32 cellular contexts compared by ENCODE assay signal in the genomic region with DNA sequence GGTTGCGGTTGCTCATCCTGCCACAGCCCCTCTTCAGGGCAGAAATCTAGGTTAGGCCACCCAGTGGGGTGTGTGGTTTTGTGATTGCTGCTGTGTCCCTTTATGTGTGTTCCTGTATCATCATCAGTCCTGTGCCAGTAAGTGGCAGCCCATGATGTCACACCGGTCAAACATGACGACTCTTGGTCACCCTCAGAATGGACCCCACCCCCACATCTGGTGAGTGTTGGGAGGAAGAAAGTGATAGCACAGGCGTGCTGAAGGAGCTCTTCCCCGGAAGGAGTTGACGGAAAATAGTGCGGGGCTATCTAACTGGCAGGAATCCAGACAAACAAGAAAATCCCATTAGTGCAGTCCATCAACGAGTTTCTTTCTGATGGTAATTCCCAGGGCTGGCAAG. TPM values are rescaled to one million over a fixed set of nuclear protein-coding genes. Genes with fewer than 3 reads are reported as not detected.
DNase-seq lines count a peak whose midpoint lies in the region; ATAC-seq, FAIRE-seq and TF ChIP-seq lines count a peak whose summit lies in the region.
"Had no signal": no experiment of that assay in that cellular context is flagged by ENCODE, and none has a peak within 500 bp of the region (broad histone marks: within the 10 kb centered on the region; RNA-seq: fewer than 3 reads in every experiment).

No MANE protein-coding gene starts in this region.

- no peak overlapping the region for H2AFZ ChIP-seq in H1 (ENCODE audit: low read length)

- peaks cover 31% of the 10 kb centered on the region for H3K4me1 Mint-ChIP-seq in stimulated activated naive CD8-positive, alpha-beta T cell treated with anti-CD3 and anti-CD28 coated beads, Interleukin-15, Interleukin-2, amounts not matched to agents 100 ng/mL and 50 ng/mL, for 24 hours (ENCODE audit: low read depth)
- peaks cover 4% of the 10 kb centered on the region for H3K4me1 Mint-ChIP-seq in nephron progenitor cell

- no peak overlapping the region for H3K18ac ChIP-seq in H1 (ENCODE audit: extremely low read depth, low read length)

- no peak overlapping the region for H4K91ac ChIP-seq in H1 (replicated peaks; ENCODE audit: insufficient read length, low read length)

- H2BK12ac ChIP-seq in H1 (ENCODE audit: low read depth, low read length), result peak overlapping the region; percentile 98

- H3K4me1 ChIP-seq in H1 (replicated peaks in 1 of 4; ENCODE audit: control insufficient read depth in 3 of 4, insufficient read depth in 4 of 4, low read length in 3 of 4) (peaks cover 3 to 19% (median 15%) of the 10 kb centered on the region in 4 experiments; a peak in 6 of 7 replicates), heart right ventricle (peaks cover 0 to 9% (median 0%) of the 10 kb centered on the region in 9 donors)
- H3K4me1 ChIP-seq: esophagus squamous epithelium, upper lobe of right lung had no signal

- H3K4me3 ChIP-seq in H1 (ENCODE audit: extremely low read depth in 1 of 4, insufficient read depth in 2 of 4, low read depth in 3 of 4, low read length in 4 of 4) (no peak overlapping the region), heart right ventricle (no peak overlapping the region)
- H3K4me3 ChIP-seq: BLaER1, esophagus squamous epithelium, upper lobe of right lung had no signal

- CTCF ChIA-PET in H1 (lab: Charles Lee; ENCODE audit: partially characterized antibody), result interaction anchor here (0.6 to 1.9 kb wide), 4 partner anchors 17 to 111 kb away, joined by 3 to 9 read pairs (median 4); no protein-coding TSS in a partner anchor

- peak; percentile 63 for FAIRE-seq in H1 (lab: Jason Lieb, UNC)
- FAIRE-seq: astrocyte, keratinocyte had no signal

- peaks cover 41% of the 10 kb centered on the region for H3K27me3 Mint-ChIP-seq in stimulated activated naive CD8-positive, alpha-beta T cell treated with anti-CD3 and anti-CD28 coated beads, Interleukin-15, Interleukin-2, amounts not matched to agents 100 ng/mL and 50 ng/mL, for 24 hours
- peaks cover 13% of the 10 kb centered on the region for H3K27me3 Mint-ChIP-seq in nephron progenitor cell (ENCODE audit: low read depth, poor library complexity)

- POLR2A ChIA-PET in H1 (lab: Charles Lee; ENCODE audit: partially characterized antibody), result interaction anchor here (1.1 kb wide), 1 partner anchor 16 kb away, joined by 3 read pairs; no protein-coding TSS in a partner anchor

- no peak overlapping the region for H4K8ac ChIP-seq in H1 (ENCODE audit: extremely low read depth, insufficient read depth, low read length)

- peak overlapping the region; percentile 76; the same call in 1 of the 2 replicates for H2BK20ac ChIP-seq in H1 (ENCODE audit: low read length)

- no peak overlapping the region for H3K23ac ChIP-seq in H1 (ENCODE audit: insufficient read length)

- ATAC-seq in stimulated activated naive CD8-positive, alpha-beta T cell treated with anti-CD3 and anti-CD28 coated beads, Interleukin-15, Interleukin-2, amounts not matched to agents 100 U/mL and 50 U/mL, for 24 hours, result no peak
- ATAC-seq in heart right ventricle (no peak), GM19035 (IDR thresholded peaks at IDR 0.05; ENCODE audit: unreplicated experiment) (no peak)
- ATAC-seq: natural killer cell, upper lobe of right lung had no signal

- no peak for TF ChIP-seq RAD21 in H1 (IDR thresholded peaks at IDR 0.05 in 1 of 2, conservative IDR thresholded peaks at IDR 0.05 in 1 of 2; ENCODE audit: low read depth in 2 of 2, low read length in 2 of 2)

- H3K4me2 ChIP-seq in H1 (ENCODE audit: insufficient read depth in 1 of 2, low read depth in 2 of 2, low read length in 2 of 2), result no peak overlapping the region
- H3K4me2 ChIP-seq: BLaER1 had no signal

- no peak overlapping the region for H2BK120ac ChIP-seq in H1 (replicated peaks; ENCODE audit: low read depth, low read length)

- H3K4ac ChIP-seq in H1 (replicated peaks; ENCODE audit: insufficient read length, low read depth, low read length), result no peak overlapping the region

- no peak for TF ChIP-seq EP300 in H1 (IDR thresholded peaks at IDR 0.05; ENCODE audit: borderline replicate concordance in 1 of 2, low read depth in 2 of 2, low read length in 2 of 2)

- peak overlapping the region; percentile 54; the same call in 1 of the 2 replicates for H2BK5ac ChIP-seq in H1 (ENCODE audit: low read depth, low read length)

- H3K27me3 ChIP-seq in H1 (replicated peaks in 1 of 4; ENCODE audit: control insufficient read depth in 3 of 4, extremely low read depth in 1 of 4, insufficient read depth in 3 of 4, low read length in 3 of 4) (no peaks in the 10 kb centered on the region; a peak in 1 of 7 replicates), heart right ventricle (peaks cover 0 to 19% (median 0%) of the 10 kb centered on the region in 7 donors)
- H3K27me3 ChIP-seq: BLaER1, esophagus squamous epithelium, upper lobe of right lung had no signal

- H3K14ac ChIP-seq in H1 (ENCODE audit: insufficient read length), result no peak overlapping the region

- TF ChIP-seq POLR2A in H1 (IDR thresholded peaks at IDR 0.05; ENCODE audit: control extremely low read depth in 1 of 2, low read depth in 2 of 2, low read length in 2 of 2), result no peak

- H3K27ac ChIP-seq in H1 (ENCODE audit: low read depth, low read length) (no peak overlapping the region), heart right ventricle (no peak overlapping the region)
- H3K27ac ChIP-seq: BLaER1, esophagus squamous epithelium, upper lobe of right lung had no signal

- H3K79me2 ChIP-seq in H1 (ENCODE audit: control insufficient read depth in 1 of 2, insufficient read depth in 2 of 2, low read length in 2 of 2), result no peaks in the 10 kb centered on the region

- H3K9me3 ChIP-seq in H1 (ENCODE audit: insufficient read depth in 2 of 2, low read depth in 1 of 2, low read length in 1 of 2), result no peaks in the 10 kb centered on the region
- H3K9me3 ChIP-seq in heart right ventricle, result no peaks in the 10 kb centered on the region
- H3K9me3 ChIP-seq: BLaER1, esophagus squamous epithelium, upper lobe of right lung had no signal

- whole genome bisulfite sequencing in H1 (ENCODE audit: extremely low coverage in 1 of 2, insufficient coverage in 1 of 2, insufficient read length in 1 of 2, insufficient replicate concordance in 2 of 2, low coverage in 1 of 2, low lambda C conversion rate in 2 of 2, missing lambda C conversion rate in 1 of 2), 2 experiments, result 73% methylated on average over 8 of the region's 8 CpGs; no CpG with 5 or more reads in 1 of the 2 experiments
- WGBS in heart right ventricle, 2 donors, result 20 to 31% methylated on average over 8 of the region's 8 CpGs

- DNase-seq in stimulated activated naive CD8-positive, alpha-beta T cell treated with anti-CD3 and anti-CD28 coated beads, Interleukin-15, Interleukin-2, amounts not matched to agents 100 U/mL and 50 U/mL, for 24 hours, result no peak
- no peak for DNase-seq in H1 (ENCODE audit: low read depth in 1 of 2, low spot score in 2 of 2)
- no peak for DNase-seq in nephron progenitor cell
- no peak for DNase-seq in NCI-H524 treated with DMSO at 0.1 percent for 48 hours (lab: John Stamatoyannopoulos, UW)
- DNase-seq in heart right ventricle, result no peak
- no peak for DNase-seq in germinal center (ENCODE audit: low spot score)
- DNase-seq: activated gamma-delta T cell; activated T-cell treated with anti-CD3 and anti-CD28 coated beads, Interleukin-2, amount 50 U/mL, for 1 hour; central memory CD4-positive, alpha-beta T cell; esophagus squamous epithelium; foreskin melanocyte; H9; midbrain; natural killer cell; NCI-H1436 treated with DMSO at 0.1 percent for 48 hours; NCI-H446; Right ventricle myocardium superior; SW 1271; upper lobe of right lung had no signal

- H3K9me3 Mint-ChIP-seq in stimulated activated naive CD8-positive, alpha-beta T cell treated with anti-CD3 and anti-CD28 coated beads, Interleukin-15, Interleukin-2, amounts not matched to agents 100 ng/mL and 50 ng/mL, for 24 hours, result no peaks in the 10 kb centered on the region
- H3K9me3 Mint-ChIP-seq in nephron progenitor cell, result no peaks in the 10 kb centered on the region
- H3K9me3 Mint-ChIP-seq: H9, natural killer cell had no signal

- H3K56ac ChIP-seq in H1 (replicated peaks; ENCODE audit: insufficient read length, low read depth, low read length), result no peak overlapping the region

- H3K9ac ChIP-seq in H1 (replicated peaks in 1 of 4; ENCODE audit: extremely low read depth in 1 of 4, low read depth in 3 of 4, low read length in 3 of 4), result no peak overlapping the region
- H3K9ac ChIP-seq: BLaER1 had no signal

- H3K36me3 Mint-ChIP-seq in stimulated activated naive CD8-positive, alpha-beta T cell treated with anti-CD3 and anti-CD28 coated beads, Interleukin-15, Interleukin-2, amounts not matched to agents 100 ng/mL and 50 ng/mL, for 24 hours (ENCODE audit: low read depth), result no peaks in the 10 kb centered on the region
- no peaks in the 10 kb centered on the region for H3K36me3 Mint-ChIP-seq in nephron progenitor cell (ENCODE audit: low read depth)
- H3K36me3 Mint-ChIP-seq: natural killer cell had no signal

- H3K36me3 ChIP-seq in H1 (ENCODE audit: control insufficient read depth in 2 of 4, insufficient read depth in 4 of 4, low read length in 3 of 4) (no peaks in the 10 kb centered on the region), heart right ventricle (no peaks in the 10 kb centered on the region)
- H3K36me3 ChIP-seq: BLaER1, esophagus squamous epithelium, upper lobe of right lung had no signal

- H3K79me1 ChIP-seq in H1 (ENCODE audit: low read depth, low read length), result no peaks in the 10 kb centered on the region

- peak overlapping the region; percentile 41; the same call in 1 of the 2 replicates for H2AK5ac ChIP-seq in H1 (ENCODE audit: low read depth, low read length)

- TF ChIP-seq CTCF in H1 (IDR thresholded peaks at IDR 0.05; ENCODE audit: control extremely low read depth in 1 of 3, insufficient read depth in 1 of 3, low read depth in 1 of 3, low read length in 3 of 3) (no peak), nephron progenitor cell (IDR thresholded peaks at IDR 0.05) (no peak), heart right ventricle (IDR thresholded peaks at IDR 0.05) (no peak)

- H3K23me2 ChIP-seq in H1 (ENCODE audit: low read depth, low read length), result no peaks in the 10 kb centered on the region; the same call in 1 of the 2 replicates

- H2BK15ac ChIP-seq in H1 (ENCODE audit: low read length), result peak overlapping the region; percentile 53; the same call in 1 of the 2 replicates

- no peaks in the 10 kb centered on the region for H4K20me1 ChIP-seq in H1 (replicated peaks in 1 of 2; ENCODE audit: control insufficient read depth in 1 of 2, insufficient read depth in 2 of 2, low read length in 2 of 2)
- H4K20me1 ChIP-seq: BLaER1 had no signal

- intact Hi-C loops in heart right ventricle (cut with DNase I), result no loop called here

- no peak overlapping the region for H3K4me3 Mint-ChIP-seq in stimulated activated naive CD8-positive, alpha-beta T cell treated with anti-CD3 and anti-CD28 coated beads, Interleukin-15, Interleukin-2, amounts not matched to agents 100 ng/mL and 50 ng/mL, for 24 hours
- H3K4me3 Mint-ChIP-seq in nephron progenitor cell, result no peak overlapping the region
- H3K4me3 Mint-ChIP-seq: H9, natural killer cell had no signal

- H3K27ac Mint-ChIP-seq in stimulated activated naive CD8-positive, alpha-beta T cell treated with anti-CD3 and anti-CD28 coated beads, Interleukin-15, Interleukin-2, amounts not matched to agents 100 ng/mL and 50 ng/mL, for 24 hours, result peak overlapping the region; percentile 28
- peak overlapping the region; percentile 90 for H3K27ac Mint-ChIP-seq in nephron progenitor cell
- H3K27ac Mint-ChIP-seq: natural killer cell had no signal

- no peak overlapping the region for H4K5ac ChIP-seq in H1 (ENCODE audit: insufficient read length, low read depth, low read length)

RNA-seq across cellular contexts. Expression of a gene that starts 33.5 kb away (rescaled TPM):
- total RNA-seq in H1 (2021; fragmentation: NEBNext Ultra II Directional; extraction: Animal tissue kit (Norgen Biotek cat#: 25700)), result not detected in 2 replicates
- not detected in 2 replicates for polyA plus RNA-seq in H1 (2011; rRNA removed)
- polyA plus RNA-seq in H1 (2011; cell fraction: cytosol; rRNA removed), result not detected
- polyA plus RNA-seq in H1 (2011; cell fraction: nucleus; rRNA removed), result not detected
- polyA plus RNA-seq in H1 (2012, experiment 1 of 2), result not detected in 4 replicates
- not detected for polyA plus RNA-seq in H1 (2012, experiment 2 of 2)
- polyA plus RNA-seq in H1 (2013, experiment 1 of 2), result not detected
- polyA plus RNA-seq in H1 (2013, experiment 2 of 2), result not detected
- not detected in 2 replicates for polyA minus RNA-seq in H1 (2011; rRNA and poly(A)+ RNA removed)
- not detected for polyA minus RNA-seq in H1 (2011; cell fraction: cytosol; rRNA and poly(A)+ RNA removed)
- not detected for polyA minus RNA-seq in H1 (2011; cell fraction: nucleus; rRNA and poly(A)+ RNA removed)
- total RNA-seq in heart right ventricle, result not detected
- not detected for polyA plus RNA-seq in heart right ventricle
- total RNA-seq: astrocyte, esophagus squamous epithelium, G401, H9, HT-29, liver, MCF 10A, natural killer cell, osteocyte, renal cortical epithelial cell, Right ventricle myocardium superior, subcutaneous adipose tissue, upper lobe of right lung had no signal
- polyA plus RNA-seq: AG04450, keratinocyte, liver had no signal
